Comparison of ENCODE assay signal across 1 cellular context in the genomic region with DNA sequence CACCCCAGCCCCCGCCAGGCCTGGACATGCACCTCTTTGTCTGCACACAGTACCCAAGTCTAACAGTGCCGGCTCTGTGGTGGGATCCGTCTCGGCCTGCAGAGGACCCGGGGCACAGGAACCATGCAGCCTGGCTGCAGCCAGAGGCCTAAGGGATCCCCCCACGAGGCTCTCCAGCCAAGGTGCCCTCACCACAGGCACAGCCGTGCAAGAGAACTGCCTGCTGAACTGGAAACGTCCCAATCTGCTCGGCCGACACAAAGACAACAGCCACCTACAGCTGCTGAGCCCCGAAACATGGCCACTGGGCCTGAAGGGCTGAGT.
TF ChIP-seq lines count a peak whose summit lies in the region.

No MANE protein-coding gene starts in this region.

TF ChIP-seq in H1, 55 proteins besides CTCF, POLR2A, EP300 and RAD21:
- TF ChIP-seq, protein P1, sequence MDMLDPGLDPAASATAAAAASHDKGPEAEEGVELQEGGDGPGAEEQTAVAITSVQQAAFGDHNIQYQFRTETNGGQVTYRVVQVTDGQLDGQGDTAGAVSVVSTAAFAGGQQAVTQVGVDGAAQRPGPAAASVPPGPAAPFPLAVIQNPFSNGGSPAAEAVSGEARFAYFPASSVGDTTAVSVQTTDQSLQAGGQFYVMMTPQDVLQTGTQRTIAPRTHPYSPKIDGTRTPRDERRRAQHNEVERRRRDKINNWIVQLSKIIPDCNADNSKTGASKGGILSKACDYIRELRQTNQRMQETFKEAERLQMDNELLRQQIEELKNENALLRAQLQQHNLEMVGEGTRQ (IDR thresholded peaks at IDR 0.05; ENCODE audit: low read length): no peak
- TF ChIP-seq, protein P2, sequence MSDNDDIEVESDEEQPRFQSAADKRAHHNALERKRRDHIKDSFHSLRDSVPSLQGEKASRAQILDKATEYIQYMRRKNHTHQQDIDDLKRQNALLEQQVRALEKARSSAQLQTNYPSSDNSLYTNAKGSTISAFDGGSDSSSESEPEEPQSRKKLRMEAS (IDR thresholded peaks at IDR 0.05): no peak
- TF ChIP-seq CTBP2 (IDR thresholded peaks at IDR 0.05; ENCODE audit: borderline replicate concordance, insufficient read depth, insufficient read length, low read length): no peak
